Comparison of ENCODE assay signal across 8 cellular contexts in the genomic region with DNA sequence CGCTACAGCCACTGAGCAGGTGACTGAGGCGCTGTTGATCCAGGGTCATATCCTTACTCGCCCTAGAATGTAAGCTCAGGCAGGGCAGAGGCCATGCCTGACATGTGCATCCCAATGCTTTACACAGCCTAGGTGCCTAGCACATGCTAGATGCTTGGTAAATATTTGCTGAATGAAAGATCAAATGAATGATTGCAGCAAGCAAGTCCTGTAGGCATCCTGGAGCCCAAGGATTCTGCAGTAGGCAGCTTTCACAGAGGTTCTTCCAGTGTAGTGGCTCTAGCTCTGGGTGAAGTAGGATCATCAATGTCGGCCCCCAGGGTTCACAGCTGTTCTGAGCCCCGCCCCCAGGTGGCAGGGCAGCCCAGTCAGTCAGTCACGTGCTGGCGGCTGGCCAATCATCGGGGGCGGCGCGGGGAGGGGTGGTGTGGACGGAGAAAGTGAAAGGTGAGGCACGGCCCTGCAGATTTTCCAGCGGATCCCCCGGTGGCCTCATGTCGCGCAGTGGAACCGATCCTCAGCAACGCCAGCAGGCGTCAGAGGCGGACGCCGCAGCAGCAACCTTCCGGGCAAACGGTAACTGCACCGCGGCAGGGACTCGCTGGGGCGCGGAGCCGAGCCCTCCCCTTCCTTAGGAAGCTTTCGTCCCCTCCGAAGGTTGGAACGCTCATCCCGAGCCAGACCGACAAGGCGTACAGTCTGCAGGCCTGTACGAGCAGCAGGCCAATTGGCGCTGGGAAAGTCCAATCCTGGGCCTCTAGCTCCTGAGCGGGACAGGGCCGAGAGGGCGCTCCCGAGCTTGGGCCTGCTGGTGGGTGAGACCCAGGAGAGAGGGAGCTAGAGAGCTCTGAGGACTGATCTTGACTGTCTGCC. TPM values are rescaled to one million over a fixed set of nuclear protein-coding genes. Genes with fewer than 3 reads are reported as not detected.
DNase-seq lines count a peak whose midpoint lies in the region; ATAC-seq and TF ChIP-seq lines count a peak whose summit lies in the region.

A gene (plus strand): TSS at position 465 of the 873 bp plus-strand sequence. CDS start 30 bp downstream, at position 495.

- H3K36me3 ChIP-seq in mesendoderm (ENCODE audit: control insufficient read depth, insufficient read depth, low read length), result no peaks in the 10 kb centered on the region

- H3K27me3 Mint-ChIP-seq in effector memory CD8-positive, alpha-beta T cell, result no peaks in the 10 kb centered on the region

- H3K4ac ChIP-seq in mesendoderm (ENCODE audit: low read depth, low read length), result no peak within 1 kb of the TSS

- H2BK5ac ChIP-seq in mesendoderm (ENCODE audit: low read length), result peak within 1 kb of the TSS; percentile 61

- peak within 1 kb of the TSS; percentile 78 to 81 for H3K27ac Mint-ChIP-seq in effector memory CD8-positive, alpha-beta T cell

- H2BK15ac ChIP-seq in mesendoderm (replicated peaks; ENCODE audit: low read depth), result no peak within 1 kb of the TSS

- H3K4me3 Mint-ChIP-seq in effector memory CD8-positive, alpha-beta T cell, result peak within 1 kb of the TSS; percentile 89 to 90

- no peak within 1 kb of the TSS for H2AK5ac ChIP-seq in mesendoderm (ENCODE audit: low read length)

- no peaks in the 10 kb centered on the region for H3K9me3 Mint-ChIP-seq in effector memory CD8-positive, alpha-beta T cell

- H3K9ac ChIP-seq in mesendoderm (ENCODE audit: low read length), result peak within 1 kb of the TSS; percentile 92

- H3K23ac ChIP-seq in mesendoderm (ENCODE audit: low read length), result peak within 1 kb of the TSS; percentile 72

- WGBS in mesendoderm (ENCODE audit: extremely low coverage, insufficient coverage, low lambda C conversion rate), result no CpG with 5 or more reads among the region's 43 CpGs

- no peak within 1 kb of the TSS for H4K8ac ChIP-seq in mesendoderm (ENCODE audit: low read depth, low read length)

- H3K27ac ChIP-seq in mesendoderm (ENCODE audit: low read depth, low read length), result peak within 1 kb of the TSS; percentile 40

- peak; percentile 88 for ATAC-seq in effector memory CD8-positive, alpha-beta T cell (replicated peaks)

- H3K27me3 ChIP-seq in mesendoderm (ENCODE audit: insufficient read depth, low read length, poor library complexity), result no peaks in the 10 kb centered on the region

- H3K79me2 ChIP-seq in mesendoderm (ENCODE audit: control insufficient read depth, insufficient read depth, low read length), result peaks cover 5% of the 10 kb centered on the region

- H3K4me2 ChIP-seq in mesendoderm (ENCODE audit: low read length), result peak within 1 kb of the TSS; percentile 77

- H4K5ac ChIP-seq in mesendoderm (ENCODE audit: low read length), result no peak within 1 kb of the TSS

- no peak within 1 kb of the TSS for H2BK120ac ChIP-seq in mesendoderm (ENCODE audit: low read depth, low read length)

- peak; percentile 42 for TF ChIP-seq CTCF in GM20000 (IDR thresholded peaks at IDR 0.05; ENCODE audit: extremely low read depth, missing control alignments)

- peak within 1 kb of the TSS; percentile 95 for H3K56ac ChIP-seq in mesendoderm (ENCODE audit: low read length)

- peaks cover 14% of the 10 kb centered on the region for H3K79me1 ChIP-seq in mesendoderm (ENCODE audit: low read length)

- H3K4me1 ChIP-seq in mesendoderm (ENCODE audit: control insufficient read depth, low read depth, low read length), result peaks cover 10% of the 10 kb centered on the region

- DNase-seq in COR-L47 (lab: John Stamatoyannopoulos, UW) (peak; percentile 90), GM20000 (ENCODE audit: low spot score) (peak; percentile 97), HT-29 (ENCODE audit: low spot score) (peak; percentile 92), NOMO-1 (lab: John Stamatoyannopoulos, UW; ENCODE audit: unreplicated experiment in 2 of 2) (peak; percentile 92 to 97), mesendoderm (peak; percentile 94)
- peak; percentile 90 to 98 (median 97) for DNase-seq in activated CD8-positive, alpha-beta memory T cell treated with anti-CD3 and anti-CD28 coated beads for 48 hours (ENCODE audit: low read depth in 2 of 3, low spot score in 2 of 3)
- peak; percentile 95 to 97 (median 96) for DNase-seq in effector memory CD8-positive, alpha-beta T cell
- DNase-seq in stimulated activated CD8-positive, alpha-beta memory T cell treated with anti-CD3 and anti-CD28 coated beads, Interleukin-12 subunit alpha, Interleukin-12 subunit beta, amount 100 ng/mL, for 4 hours (ENCODE audit: low read depth), result peak; percentile 94

- H3K18ac ChIP-seq in mesendoderm (ENCODE audit: low read length), result peak within 1 kb of the TSS; percentile 22

- peak within 1 kb of the TSS; percentile 72 for H3K4me3 ChIP-seq in mesendoderm (ENCODE audit: low read length)

- peaks cover 42% of the 10 kb centered on the region for H3K36me3 Mint-ChIP-seq in effector memory CD8-positive, alpha-beta T cell (ENCODE audit: insufficient read depth)

- H3K4me1 Mint-ChIP-seq in effector memory CD8-positive, alpha-beta T cell (ENCODE audit: low read depth in 2 of 2), result peaks cover 29 to 31% of the 10 kb centered on the region in 2 donors

RNA-seq across cellular contexts. Expression of the gene that starts here (rescaled TPM):
- 25.5 and 32.8 TPM in 2 replicates for total RNA-seq in HT-29 (2014; rRNA removed; shearing (Covaris generic))
- 9.9 TPM for polyA plus RNA-seq in mesendoderm (2013, experiment 1 of 2)
- polyA plus RNA-seq in mesendoderm (2013, experiment 2 of 2), result 10.9 TPM

Comparison
In these comparisons a context has a peak if more than half of its experiments do, and no peak if none do; other contexts are left out.
1. Peak in every context shown above with its lines: DNase-seq, ATAC-seq, H3K4me3 ChIP-seq and H3K27ac ChIP-seq.